10 cellular contexts compared by ENCODE assay signal in the genomic region with DNA sequence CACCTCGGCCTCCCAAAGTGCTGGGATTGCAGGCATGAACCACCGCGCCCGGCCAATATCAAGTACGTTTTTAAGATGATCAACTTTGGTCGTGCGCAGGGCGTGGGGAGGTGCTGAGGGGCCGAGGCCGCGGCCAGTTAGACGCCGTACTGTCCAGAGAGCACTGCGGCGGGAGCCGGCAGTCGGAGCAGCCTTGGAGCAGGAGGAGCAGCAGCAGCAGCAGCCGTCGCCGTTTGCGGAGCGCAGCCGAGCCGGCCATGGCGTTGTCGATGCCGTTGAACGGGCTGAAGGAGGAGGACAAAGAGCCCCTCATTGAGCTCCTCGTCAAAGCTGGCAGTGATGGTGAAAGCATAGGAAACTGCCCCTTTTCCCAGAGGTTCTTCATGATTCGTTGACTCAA.
"Had no signal": no experiment of that assay in that cellular context is flagged by ENCODE, and none has a peak within 500 bp of the region (broad histone marks: within the 10 kb centered on the region; RNA-seq: fewer than 3 reads in every experiment).

No MANE protein-coding gene starts in this region.

- DNase-seq: GM23248, GOT3, H7, H9, HCEC 1CT, HFFc6 had no signal

- H3K9me3 Mint-ChIP-seq: GM23338, HFFc6 had no signal

- H3K4me3 Mint-ChIP-seq: GM23338, H9, HFFc6 had no signal

- FAIRE-seq: H54 had no signal

- H3K4me2 ChIP-seq: GM23338 had no signal

- ATAC-seq: GM23338, HCT116 had no signal

- H2AFZ ChIP-seq: GM23248, GM23338 had no signal

- H3K4me3 ChIP-seq: GM23248, GM23338, HAP-1 had no signal

- H3K27ac Mint-ChIP-seq: GM23338, H9, HFFc6 had no signal

- H3K9ac ChIP-seq: GM23248 had no signal

- H3K9me3 ChIP-seq: HAP-1 had no signal

- H3K27ac ChIP-seq: GM23248 had no signal

- H3K36me3 ChIP-seq: HAP-1 had no signal
